ENCODE assay signal across 8 cellular contexts in the genomic region with DNA sequence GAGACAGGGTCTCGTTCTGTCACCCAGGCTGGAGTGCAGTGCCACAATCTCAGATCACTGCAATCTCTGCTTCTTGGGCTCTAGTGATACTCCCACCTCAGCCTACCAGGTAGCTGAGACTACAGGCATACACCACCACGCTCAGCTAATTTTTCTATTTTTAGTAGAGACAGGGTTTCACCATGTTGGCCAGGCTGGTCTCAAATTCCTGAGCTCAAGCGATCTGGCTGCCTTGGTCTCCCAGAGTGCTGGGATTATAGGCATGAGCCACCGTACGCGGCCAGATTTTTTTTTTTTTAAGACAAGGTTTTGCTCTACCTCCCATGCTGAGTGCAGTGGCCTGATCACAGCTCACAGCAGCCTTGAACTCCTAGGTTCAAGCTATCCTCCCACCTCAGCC. TPM values are rescaled to one million over a fixed set of nuclear protein-coding genes. Genes with fewer than 3 reads are reported as not detected.
DNase-seq lines count a peak whose midpoint lies in the region; ATAC-seq and TF ChIP-seq lines count a peak whose summit lies in the region.
"Not testable (repeated sequence)": the region's sequence is repeated elsewhere in the genome, so short reads cannot be mapped to it uniquely, and the experiment has no call there.

No MANE protein-coding gene starts in this region.

- H3K36me3 ChIP-seq in left ventricle myocardium inferior, lower lobe of right lung, sigmoid colon, uterus: not testable (repeated sequence)

- H3K9me3 Mint-ChIP-seq in IgD-negative memory B cell; endothelial cell (ENCODE audit: unreplicated experiment): not testable (repeated sequence)

- H3K27me3 ChIP-seq in left ventricle myocardium inferior (ENCODE audit: low read depth); lower lobe of right lung (ENCODE audit: low read depth); sigmoid colon; uterus: not testable (repeated sequence)

- H3K27ac ChIP-seq in angular gyrus (ENCODE audit: low read depth, low read length) (peak overlapping the region; percentile 12), left ventricle myocardium inferior (replicated peaks) (peak overlapping the region; percentile 88), lower lobe of right lung (peak overlapping the region; percentile 65), sigmoid colon (peak overlapping the region; percentile 27 to 87 (median 55)), substantia nigra (ENCODE audit: low read depth, low read length, poor library complexity, severe bottlenecking) (peak overlapping the region; percentile 1), uterus (peak overlapping the region; percentile 26 to 65)

- ATAC-seq in lower lobe of right lung: not testable (repeated sequence)

- intact Hi-C loops in left ventricle myocardium inferior (cut with micrococcal nuclease); lower lobe of right lung (cut with DNase I); sigmoid colon (cut with DNase I); uterus (cut with DNase I; ENCODE audit: low total_unique reads): not testable (repeated sequence)

- H3K4me1 ChIP-seq in left ventricle myocardium inferior (peaks cover 93% of the 10 kb centered on the region), lower lobe of right lung (peaks cover 76% of the 10 kb centered on the region), sigmoid colon (peaks cover 0 to 71% (median 58%) of the 10 kb centered on the region in 4 donors), uterus (peaks cover 6 to 32% of the 10 kb centered on the region in 2 donors)

- H3K4me3 ChIP-seq in left ventricle myocardium inferior: peak overlapping the region; percentile 24
- H3K4me3 ChIP-seq in lower lobe of right lung, sigmoid colon, uterus: not testable (repeated sequence)

- H3K4me1 Mint-ChIP-seq in IgD-negative memory B cell (peaks cover 52 to 73% (median 63%) of the 10 kb centered on the region in 3 donors), endothelial cell (ENCODE audit: unreplicated experiment) (peaks cover 76% of the 10 kb centered on the region)

- TF ChIP-seq CTCF in endothelial cell (IDR thresholded peaks at IDR 0.05; ENCODE audit: unreplicated experiment); left ventricle myocardium inferior (IDR thresholded peaks at IDR 0.05; ENCODE audit: borderline replicate concordance); lower lobe of right lung (IDR thresholded peaks at IDR 0.05); sigmoid colon (IDR thresholded peaks at IDR 0.05); uterus (IDR thresholded peaks at IDR 0.05): not testable (repeated sequence)

- 89 to 96% methylated on average over 6 of the region's 6 CpGs for WGBS in sigmoid colon, 2 donors

- DNase-seq in endothelial cell (ENCODE audit: low spot score); left ventricle myocardium inferior; lower lobe of right lung; sigmoid colon; substantia nigra (lab: John Stamatoyannopoulos, UW); uterus: not testable (repeated sequence)

- H3K27ac Mint-ChIP-seq in IgD-negative memory B cell: peak overlapping the region in 2 of 3 donors; percentile 85 to 89
- H3K27ac Mint-ChIP-seq in endothelial cell (ENCODE audit: unreplicated experiment): peak overlapping the region; percentile 100

- H3K36me3 Mint-ChIP-seq in IgD-negative memory B cell; endothelial cell (ENCODE audit: low read depth, unreplicated experiment): not testable (repeated sequence)

- TF ChIP-seq EP300 in sigmoid colon (IDR thresholded peaks at IDR 0.05): not testable (repeated sequence)

- TF ChIP-seq POLR2A in sigmoid colon (IDR thresholded peaks at IDR 0.05); uterus (IDR thresholded peaks at IDR 0.05): not testable (repeated sequence)

- not testable (repeated sequence) for H3K27me3 Mint-ChIP-seq in IgD-negative memory B cell
- peaks cover 12% of the 10 kb centered on the region for H3K27me3 Mint-ChIP-seq in endothelial cell (ENCODE audit: unreplicated experiment)

- H3K9me3 ChIP-seq in left ventricle myocardium inferior (replicated peaks); lower lobe of right lung; sigmoid colon; uterus: not testable (repeated sequence)

- not testable (repeated sequence) for H3K4me3 Mint-ChIP-seq in IgD-negative memory B cell; endothelial cell (ENCODE audit: unreplicated experiment)

RNA-seq across cellular contexts. Expression of a gene that starts 32.1 kb away (rescaled TPM):
- polyA plus RNA-seq in IgD-negative memory B cell (153 TPM), sigmoid colon (10 to 100 TPM; 46.8 to 55.6 (median 50.6) TPM)
- total RNA-seq in endothelial cell (ENCODE audit: unreplicated experiment) (125 TPM), left ventricle myocardium inferior (53.7 TPM), lower lobe of right lung (89.5 TPM), sigmoid colon (10 to 100 TPM; 27.1 to 44.3 (median 35.5) TPM), uterus (100 to 1,000 TPM in 1 of 4 donors, 10 to 100 TPM in 3; 50.3 to 123 (median 82.5) TPM)

Comparison
In these comparisons a context has a peak if more than half of its experiments do, and no peak if none do; other contexts are left out.
1. H3K27ac ChIP-seq: peak in every context shown above with its lines; median percentile 88 in left ventricle myocardium inferior; 65 in lower lobe of right lung; 55 in sigmoid colon; 46 in uterus; 12 in angular gyrus; 1 in substantia nigra.